Comparison of ENCODE assay signal across 16 cellular contexts in the genomic region with DNA sequence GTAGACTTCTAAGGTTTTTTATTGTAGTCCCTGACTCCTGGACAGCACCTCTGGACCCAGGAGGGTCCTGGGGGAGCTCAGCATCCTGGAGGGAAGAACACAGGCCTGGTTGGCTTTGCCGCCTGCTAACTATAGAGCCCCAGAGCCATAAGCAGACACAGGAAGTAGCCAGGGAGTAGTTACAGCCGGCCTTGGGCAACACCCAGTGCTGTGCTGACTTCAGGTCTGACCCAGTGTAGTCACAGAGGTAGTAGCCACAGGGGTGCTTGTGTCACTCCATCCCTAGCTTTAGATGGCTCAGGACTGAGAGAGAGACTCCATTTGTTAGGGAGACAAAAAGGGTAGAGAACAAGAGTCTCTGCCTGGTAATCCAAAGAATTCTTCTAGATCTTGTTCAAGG. TPM values are rescaled to one million over a fixed set of nuclear protein-coding genes. Genes with fewer than 3 reads are reported as not detected.
DNase-seq lines count a peak whose midpoint lies in the region; ATAC-seq and TF ChIP-seq lines count a peak whose summit lies in the region.
"Had no signal": no experiment of that assay in that cellular context is flagged by ENCODE, and none has a peak within 500 bp of the region (broad histone marks: within the 10 kb centered on the region; RNA-seq: fewer than 3 reads in every experiment).

No MANE protein-coding gene starts in this region.

- POLR2A ChIA-PET in activated CD4-positive, alpha-beta T cell treated with anti-CD3 and anti-CD28 coated beads, Interleukin-2, amount 10 ng/mL, durations not matched to agents 7 days and 5 days (lab: Charles Lee): no interaction called here
- POLR2A ChIA-PET in naive thymus-derived CD4-positive, alpha-beta T cell (lab: Charles Lee): no interaction called here

- no peaks in the 10 kb centered on the region for H3K27me3 ChIP-seq in naive thymus-derived CD4-positive, alpha-beta T cell (ENCODE audit: control insufficient read depth in 2 of 2, insufficient read depth in 2 of 2, low read length in 2 of 2)
- H3K27me3 ChIP-seq: adrenal gland had no signal

- H3K27me3 Mint-ChIP-seq in activated CD4-positive, alpha-beta T cell treated with anti-CD3 and anti-CD28 coated beads, Interleukin-2, amount 10 ng/mL, durations not matched to agents 7 days and 5 days: peaks cover 4% of the 10 kb centered on the region
- H3K27me3 Mint-ChIP-seq in naive thymus-derived CD4-positive, alpha-beta T cell: peaks cover 0 to 21% (median 3%) of the 10 kb centered on the region in 5 donors
- H3K27me3 Mint-ChIP-seq in nephron progenitor cell (ENCODE audit: low read depth, poor library complexity): peaks cover 11% of the 10 kb centered on the region

- intact Hi-C loops in naive thymus-derived CD4-positive, alpha-beta T cell (cut with micrococcal nuclease): no loop called here

- peaks cover 54% of the 10 kb centered on the region for H3K4me1 Mint-ChIP-seq in activated CD4-positive, alpha-beta T cell treated with anti-CD3 and anti-CD28 coated beads, Interleukin-2, amount 10 ng/mL, durations not matched to agents 7 days and 5 days
- H3K4me1 Mint-ChIP-seq in naive thymus-derived CD4-positive, alpha-beta T cell: peaks cover 0 to 64% (median 0%) of the 10 kb centered on the region in 7 donors
- H3K4me1 Mint-ChIP-seq in nephron progenitor cell: peaks cover 16% of the 10 kb centered on the region

- ATAC-seq in GM21526 (IDR thresholded peaks at IDR 0.05; ENCODE audit: low FRiP score, unreplicated experiment) (peak; percentile 34), HG03457 (IDR thresholded peaks at IDR 0.05; ENCODE audit: unreplicated experiment) (peak; percentile 30)
- peak; percentile 40 for ATAC-seq in naive thymus-derived CD4-positive, alpha-beta T cell
- ATAC-seq: left colon had no signal

- no peaks in the 10 kb centered on the region for H3K9me3 ChIP-seq in naive thymus-derived CD4-positive, alpha-beta T cell (ENCODE audit: control insufficient read depth in 2 of 3, low read length in 3 of 3)
- H3K9me3 ChIP-seq: adrenal gland had no signal

- H3K36me3 Mint-ChIP-seq in activated CD4-positive, alpha-beta T cell treated with anti-CD3 and anti-CD28 coated beads, Interleukin-2, amount 10 ng/mL, durations not matched to agents 7 days and 5 days (ENCODE audit: low read depth): peaks cover 29% of the 10 kb centered on the region
- peaks cover 0 to 36% (median 0%) of the 10 kb centered on the region in 5 donors for H3K36me3 Mint-ChIP-seq in naive thymus-derived CD4-positive, alpha-beta T cell
- no peaks in the 10 kb centered on the region for H3K36me3 Mint-ChIP-seq in nephron progenitor cell (ENCODE audit: low read depth)
- H3K36me3 Mint-ChIP-seq: type B pancreatic cell had no signal

- no peak overlapping the region for H3K4me3 ChIP-seq in naive thymus-derived CD4-positive, alpha-beta T cell (ENCODE audit: low read length)
- H3K4me3 ChIP-seq: adrenal gland had no signal

- H3K27ac ChIP-seq in naive thymus-derived CD4-positive, alpha-beta T cell (ENCODE audit: low read depth, low read length): no peak overlapping the region
- H3K27ac ChIP-seq: adrenal gland had no signal

- H3K36me3 ChIP-seq in naive thymus-derived CD4-positive, alpha-beta T cell (ENCODE audit: control insufficient read depth in 2 of 3, insufficient read depth in 3 of 3, low read length in 3 of 3): no peaks in the 10 kb centered on the region
- H3K36me3 ChIP-seq: adrenal gland had no signal

- H3K27ac Mint-ChIP-seq in activated CD4-positive, alpha-beta T cell treated with anti-CD3 and anti-CD28 coated beads, Interleukin-2, amount 10 ng/mL, durations not matched to agents 7 days and 5 days: peak overlapping the region; percentile 50
- peak overlapping the region in 1 of 9 donors; percentile 53 for H3K27ac Mint-ChIP-seq in naive thymus-derived CD4-positive, alpha-beta T cell
- H3K27ac Mint-ChIP-seq in nephron progenitor cell: no peak overlapping the region
- H3K27ac Mint-ChIP-seq: type B pancreatic cell had no signal

- no peak overlapping the region for H3K4me3 Mint-ChIP-seq in activated CD4-positive, alpha-beta T cell treated with anti-CD3 and anti-CD28 coated beads, Interleukin-2, amount 10 ng/mL, durations not matched to agents 7 days and 5 days
- no peak overlapping the region for H3K4me3 Mint-ChIP-seq in naive thymus-derived CD4-positive, alpha-beta T cell
- H3K4me3 Mint-ChIP-seq in nephron progenitor cell: no peak overlapping the region
- H3K4me3 Mint-ChIP-seq: type B pancreatic cell had no signal

- peaks cover 7% of the 10 kb centered on the region for H3K9me3 Mint-ChIP-seq in activated CD4-positive, alpha-beta T cell treated with anti-CD3 and anti-CD28 coated beads, Interleukin-2, amount 10 ng/mL, durations not matched to agents 7 days and 5 days
- H3K9me3 Mint-ChIP-seq in naive thymus-derived CD4-positive, alpha-beta T cell: peaks cover 0 to 13% (median 0%) of the 10 kb centered on the region in 11 donors
- peaks cover 23% of the 10 kb centered on the region for H3K9me3 Mint-ChIP-seq in nephron progenitor cell
- H3K9me3 Mint-ChIP-seq: type B pancreatic cell had no signal

- DNase-seq in activated CD4-positive, alpha-beta T cell treated with anti-CD3 and anti-CD28 coated beads, Interleukin-2, amount 10 ng/mL, durations not matched to agents 7 days and 5 days: no peak
- DNase-seq in activated CD4-positive, alpha-beta T cell treated with anti-CD3 and anti-CD28 coated beads for 48 hours: no peak
- no peak for DNase-seq in naive thymus-derived CD4-positive, alpha-beta T cell
- DNase-seq in NCI-H1436 (lab: John Stamatoyannopoulos, UW) (no peak), HUDEP-2 (lab: John Stamatoyannopoulos, UW; ENCODE audit: unreplicated experiment in 76 of 76) (no peak), nephron progenitor cell (no peak)
- DNase-seq: ACHN; activated CD8-positive, alpha-beta memory T cell treated with anti-CD3 and anti-CD28 coated beads, Interleukin-2, amount 50 U/mL, for 48 hours; adrenal gland; KG1; left colon; NCI-H1436 treated with DMSO at 0.1 percent for 48 hours; NCI-H526 treated with DMSO at 0.1 percent for 48 hours had no signal

- CTCF ChIA-PET in activated CD4-positive, alpha-beta T cell treated with anti-CD3 and anti-CD28 coated beads, Interleukin-2, amount 10 ng/mL, durations not matched to agents 7 days and 5 days (lab: Charles Lee): interaction anchor here (0.7 to 1.3 kb wide), 2 partner anchors 27 to 31 kb away, joined by 3 to 4 read pairs; no protein-coding TSS in a partner anchor
- CTCF ChIA-PET in naive thymus-derived CD4-positive, alpha-beta T cell (lab: Charles Lee): interaction anchor here (1.0 kb wide), 1 partner anchor 10 kb away, joined by 4 read pairs; no protein-coding TSS in a partner anchor

- peaks cover 0 to 23% of the 10 kb centered on the region in 2 donors for H3K4me1 ChIP-seq in naive thymus-derived CD4-positive, alpha-beta T cell (ENCODE audit: control insufficient read depth in 2 of 2, insufficient read depth in 2 of 2, low read length in 2 of 2)

- TF ChIP-seq CTCF in nephron progenitor cell (IDR thresholded peaks at IDR 0.05): no peak

RNA-seq across cellular contexts. Expression of a gene that starts 21.9 kb away (rescaled TPM):
- 10 to 100 TPM; 15.0 to 15.4 TPM for total RNA-seq in activated CD4-positive, alpha-beta T cell treated with anti-CD3 and anti-CD28 coated beads, Interleukin-2, amount 10 ng/mL, durations not matched to agents 7 days and 5 days
- 10 to 100 TPM in 2 of 5 experiments, 1 to 10 TPM in 3; 2.5 to 35.7 (median 3.1) TPM for total RNA-seq in naive thymus-derived CD4-positive, alpha-beta T cell
- under 1 TPM in 1 of 2 donors, not detected in 1; 0.41 TPM for polyA plus RNA-seq in naive thymus-derived CD4-positive, alpha-beta T cell
